ENCODE assay signal across 16 cellular contexts in the genomic region with DNA sequence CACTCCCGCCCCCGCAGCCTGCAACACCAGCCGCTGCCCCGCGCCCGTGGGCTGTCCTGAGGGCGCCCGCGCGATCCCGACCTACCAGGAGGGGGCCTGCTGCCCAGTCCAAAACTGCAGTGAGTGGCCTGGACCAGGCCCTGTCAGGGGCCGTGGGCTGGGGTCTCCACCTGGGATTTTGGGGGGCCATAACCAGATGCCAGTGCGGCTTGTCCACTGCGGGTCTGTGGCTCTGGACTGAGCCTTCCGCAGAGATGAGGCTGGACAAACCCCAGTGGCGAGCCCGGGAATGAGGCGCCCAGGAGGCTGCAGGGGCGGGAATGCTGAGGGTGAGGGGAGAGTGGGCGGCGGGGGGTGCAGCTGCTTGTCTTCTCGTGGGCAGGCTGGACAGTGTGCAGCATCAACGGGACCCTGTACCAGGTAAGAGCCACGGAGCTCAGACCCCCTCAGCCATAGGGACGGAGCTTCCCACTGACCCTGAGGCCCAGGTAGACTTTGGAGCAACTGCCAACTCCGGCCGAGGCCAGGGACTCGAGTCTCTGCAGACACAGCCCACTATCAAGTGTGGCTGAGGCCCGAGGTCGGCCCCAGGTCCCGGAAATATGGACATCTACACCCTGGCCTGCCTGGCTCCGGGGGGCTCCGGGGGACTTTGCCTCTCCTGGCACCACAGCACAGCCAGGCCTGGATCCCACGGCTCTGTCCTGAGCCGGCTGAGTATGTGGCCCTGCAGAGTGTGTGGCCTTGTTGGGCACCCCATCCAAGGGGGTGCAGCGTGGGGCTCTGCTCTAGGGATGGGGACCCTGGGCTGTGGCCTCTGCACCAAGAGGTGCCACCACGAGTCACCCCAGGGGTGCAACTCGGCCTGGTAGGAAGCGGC. TPM values are rescaled to one million over a fixed set of nuclear protein-coding genes. Genes with fewer than 3 reads are reported as not detected.
A peak's percentile ranks its signal among the peaks of the same experiment; 100 is the strongest.
DNase-seq lines count a peak whose midpoint lies in the region; ATAC-seq lines count a peak whose summit lies in the region.
"Had no signal": no experiment of that assay in that cellular context is flagged by ENCODE, and none has a peak within 500 bp of the region (broad histone marks: within the 10 kb centered on the region; RNA-seq: fewer than 3 reads in every experiment).

No MANE protein-coding gene starts in this region.

- H3K27me3 ChIP-seq in H7 (ENCODE audit: control insufficient read depth, insufficient read depth, low read length) = no peaks in the 10 kb centered on the region
- H3K27me3 ChIP-seq: brain microvascular endothelial cell had no signal

- DNase-seq in D341Med (ENCODE audit: low spot score) (peak; percentile 38), H7 (peak; percentile 88), left cardiac atrium (peak; percentile 18), posterior vena cava (ENCODE audit: low spot score) (peak; percentile 76), DMS79 treated with DMSO at 0.1 percent for 48 hours (lab: John Stamatoyannopoulos, UW) (no peak), AML-193 (lab: John Stamatoyannopoulos, UW) (no peak)
- DNase-seq: brain microvascular endothelial cell; C1 segment of cervical spinal cord; Kasumi-1; NCI-H146; stimulated activated naive CD4-positive, alpha-beta T cell treated with Interleukin-2 at 50 U/mL for 16 hours had no signal

- ATAC-seq in left cardiac atrium (no peak), GM21515 (IDR thresholded peaks at IDR 0.05; ENCODE audit: unreplicated experiment) (no peak), GM19324 (IDR thresholded peaks at IDR 0.05; ENCODE audit: low FRiP score, unreplicated experiment) (no peak)

- no peaks in the 10 kb centered on the region for H3K36me3 ChIP-seq in H7 (replicated peaks; ENCODE audit: control insufficient read depth, insufficient read depth, low read length)
- H3K36me3 ChIP-seq: brain microvascular endothelial cell had no signal

- intact Hi-C loops in left cardiac atrium (cut with DNase I) = no loop called here
- intact Hi-C loops in posterior vena cava (cut with DNase I) = no loop called here

- H3K4me3 ChIP-seq in H7 (ENCODE audit: insufficient read depth, low read depth, low read length) = no peak overlapping the region
- H3K4me3 ChIP-seq: lung, SK-N-MC had no signal

RNA-seq across cellular contexts. Expression of gene MUC5B, which starts 24.7 kb away (rescaled TPM):
- total RNA-seq in H7 (2014; rRNA removed; shearing (Covaris generic)) = under 0.01 and 0.07 TPM in 2 replicates
- not detected for total RNA-seq in left cardiac atrium
- under 1 TPM in 1 of 2 donors, not detected in 1; 0.69 TPM for total RNA-seq in posterior vena cava
- total RNA-seq: skeletal muscle tissue had no signal

RNA-seq across cellular contexts. Expression of gene MUC5AC, which starts 40.4 kb away (rescaled TPM):
- total RNA-seq in H7 (2014; rRNA removed; shearing (Covaris generic)) = not detected in 2 replicates
- not detected for total RNA-seq in left cardiac atrium
- total RNA-seq in posterior vena cava = not detected

Comparison
In these comparisons a context has a peak if more than half of its experiments do, and no peak if none do; other contexts are left out.
1. DNase-seq: peak in D341Med (single experiment), H7 (single experiment), left cardiac atrium (single experiment) and posterior vena cava (single experiment); none in DMS79 treated with DMSO at 0.1 percent for 48 hours (single experiment) and AML-193 (0 of 2).